ENCODE assay signal across 8 cellular contexts in the genomic region with DNA sequence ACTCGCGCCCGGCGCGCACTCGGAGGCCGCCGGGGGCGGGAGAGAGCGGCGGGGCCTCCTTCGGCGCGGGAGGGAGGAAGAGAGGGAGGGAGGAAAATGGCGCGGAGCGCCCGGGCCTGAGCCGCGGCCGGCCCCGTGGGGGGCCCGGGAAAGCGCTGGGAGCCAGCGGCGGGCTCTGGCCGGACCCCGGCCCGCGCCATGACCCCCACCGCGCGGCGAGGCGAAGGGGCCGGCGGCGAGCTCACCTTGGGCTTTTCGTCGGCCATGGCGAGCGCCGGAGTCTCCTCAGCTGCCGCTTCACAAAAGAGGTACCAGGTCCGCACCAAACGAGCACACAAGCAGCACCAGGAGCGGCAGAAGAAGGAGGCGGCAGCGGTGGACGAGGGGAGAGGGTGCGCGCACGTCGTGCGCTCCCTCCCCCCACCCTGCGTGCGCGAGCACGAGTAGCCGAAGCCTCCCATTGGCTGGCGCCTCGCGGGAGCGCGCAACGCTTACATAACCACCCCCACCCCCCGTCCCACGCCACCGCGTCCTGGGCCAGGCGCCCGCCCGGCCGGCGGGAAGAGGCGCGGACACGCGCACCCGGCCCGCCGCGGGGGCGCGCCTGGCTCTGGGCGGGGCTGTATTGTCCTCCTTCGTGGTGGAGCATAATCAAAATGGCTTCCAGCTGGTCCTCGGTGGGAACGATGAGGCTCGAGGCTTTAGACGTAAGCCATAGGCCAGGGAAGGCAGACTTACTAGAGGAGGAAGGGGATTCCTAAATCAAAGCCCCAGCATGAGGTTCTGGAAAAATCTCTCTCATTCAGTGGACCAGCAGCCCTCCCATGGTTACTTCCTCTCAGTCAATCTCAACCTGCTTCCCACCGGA. TPM values are rescaled to one million over a fixed set of nuclear protein-coding genes. Genes with fewer than 3 reads are reported as not detected.
DNase-seq lines count a peak whose midpoint lies in the region; ATAC-seq, FAIRE-seq and TF ChIP-seq lines count a peak whose summit lies in the region.

A gene (minus strand): TSS at position 391 of the 868 bp plus-strand sequence. CDS start 125 bp downstream, at position 266.

- 1 to 4% (median 2%) methylated on average over 20 to 87 of the region's 92 CpGs for WGBS in adrenal gland, 4 donors
- WGBS in heart right ventricle, 2 donors, result 1 to 2% methylated on average over 64 to 89 of the region's 92 CpGs
- 2 to 4% methylated on average over 21 to 33 of the region's 92 CpGs for WGBS in upper lobe of left lung, 2 donors

- DNase-seq in GM12891 (ENCODE audit: insufficient read length, low spot score) (peak; percentile 96), NCI-H1436 treated with DMSO at 0.1 percent for 48 hours (lab: John Stamatoyannopoulos, UW) (peak; percentile 80), T-helper 1 cell (peak; percentile 91 to 97 (median 92)), adrenal gland (peak; percentile 94 to 97 (median 95)), heart right ventricle (peak; percentile 95 to 97), posterior vena cava (ENCODE audit: low spot score) (peak; percentile 98), upper lobe of left lung (peak; percentile 94 to 100)

- no peak for TF ChIP-seq EP300 in upper lobe of left lung (IDR thresholded peaks at IDR 0.05)

- H3K27ac ChIP-seq in adrenal gland, result peak within 1 kb of the TSS; percentile 91 to 100 (median 99)
- H3K27ac ChIP-seq in heart right ventricle, result peak within 1 kb of the TSS; percentile 96 to 100 (median 99)
- H3K27ac ChIP-seq in upper lobe of left lung, result peak within 1 kb of the TSS; percentile 98 to 100 (median 99)

- ATAC-seq in HG02840 (IDR thresholded peaks at IDR 0.05; ENCODE audit: low FRiP score, unreplicated experiment), result peak; percentile 70
- peak; percentile 95 to 97 (median 96) for ATAC-seq in heart right ventricle
- ATAC-seq in upper lobe of left lung (ENCODE audit: low FRiP score in 2 of 2), result peak; percentile 97

- peaks cover 0 to 27% of the 10 kb centered on the region in 2 donors for H3K4me1 ChIP-seq in adrenal gland (replicated peaks in 1 of 2)
- peaks cover 0 to 38% (median 33%) of the 10 kb centered on the region in 9 donors for H3K4me1 ChIP-seq in heart right ventricle
- H3K4me1 ChIP-seq in upper lobe of left lung, result peaks cover 19 to 32% (median 27%) of the 10 kb centered on the region in 4 donors

- H3K36me3 ChIP-seq in adrenal gland (replicated peaks in 1 of 2), result peaks cover 0 to 18% of the 10 kb centered on the region in 2 donors
- peaks cover 0 to 30% (median 13%) of the 10 kb centered on the region in 9 donors for H3K36me3 ChIP-seq in heart right ventricle
- peaks cover 0 to 16% (median 13%) of the 10 kb centered on the region in 4 donors for H3K36me3 ChIP-seq in upper lobe of left lung

- intact Hi-C loops in adrenal gland (cut with DNase I), result loop anchor here in 1 of 2 donors (10.0 kb wide), 1 partner anchor 128 kb away; no protein-coding TSS in a partner anchor
- intact Hi-C loops in heart right ventricle (cut with DNase I), result loop anchor here in 3 of 10 donors (2.0 to 10.0 kb wide), 3 partner anchors 28 to 71 kb away; a partner anchor contains a TSS
- intact Hi-C loops in posterior vena cava (cut with DNase I), result loop anchor here in 1 of 2 donors (10.0 kb wide), 1 partner anchor 78 kb away; a partner anchor contains a TSS

- peak in 4 of 6 experiments; percentile 23 to 54 (median 49) for TF ChIP-seq CTCF in adrenal gland (IDR thresholded peaks at IDR 0.05)
- peak in 7 of 9 donors; percentile 33 to 58 (median 40) for TF ChIP-seq CTCF in heart right ventricle (IDR thresholded peaks at IDR 0.05)
- TF ChIP-seq CTCF in upper lobe of left lung (IDR thresholded peaks at IDR 0.05), result peak; percentile 25 to 70 (median 55)

- H3K9me3 ChIP-seq in adrenal gland (replicated peaks in 1 of 3), result no peaks in the 10 kb centered on the region
- H3K9me3 ChIP-seq in heart right ventricle, result no peaks in the 10 kb centered on the region
- no peaks in the 10 kb centered on the region for H3K9me3 ChIP-seq in upper lobe of left lung

- H3K27me3 ChIP-seq in adrenal gland, result no peaks in the 10 kb centered on the region
- H3K27me3 ChIP-seq in heart right ventricle, result no peaks in the 10 kb centered on the region
- no peaks in the 10 kb centered on the region for H3K27me3 ChIP-seq in upper lobe of left lung

- FAIRE-seq in GM12891 (lab: Jason Lieb, UNC), result peak; percentile 98

- H3K4me3 ChIP-seq in adrenal gland, result peak within 1 kb of the TSS; percentile 95 to 100 (median 96)
- peak within 1 kb of the TSS; percentile 63 to 99 (median 95) for H3K4me3 ChIP-seq in heart right ventricle
- peak within 1 kb of the TSS; percentile 94 to 97 (median 96) for H3K4me3 ChIP-seq in upper lobe of left lung

- TF ChIP-seq POLR2A in GM12891 (IDR thresholded peaks at IDR 0.05; ENCODE audit: low read depth, low read length) (peak; percentile 76), adrenal gland (IDR thresholded peaks at IDR 0.05) (peak; percentile 77 to 87), upper lobe of left lung (IDR thresholded peaks at IDR 0.05) (peak; percentile 21 to 92 (median 84))

TF ChIP-seq in GM12891, 5 proteins besides CTCF, POLR2A, EP300 and RAD21:
- TF ChIP-seq POLR2AphosphoS5 (IDR thresholded peaks at IDR 0.05; ENCODE audit: low read depth, low read length) (peak; percentile 69), TAF1 (IDR thresholded peaks at IDR 0.05; ENCODE audit: low read depth, low read length) (peak; percentile 77), SPI1 (IDR thresholded peaks at IDR 0.05; ENCODE audit: low read depth, low read length) (0 out of 2 replicates have a peak, but pooled peaks have one; percentile 18), PAX5 (IDR thresholded peaks at IDR 0.05; ENCODE audit: insufficient read depth, low read length, severe bottlenecking) (no peak)

RNA-seq across cellular contexts. Expression of the gene that starts here (rescaled TPM):
- polyA plus RNA-seq in GM12891 (2012; ENCODE audit: low read depth, missing spikeins), result 260 TPM
- total RNA-seq in adrenal gland, result 100 to 1,000 TPM in 5 of 8 donors, 10 to 100 TPM in 3; 65.2 to 371 (median 245) TPM
- polyA plus RNA-seq in adrenal gland, result 100 to 1,000 TPM in 1 of 3 donors, 10 to 100 TPM in 2; 54.9 to 331 (median 65.6) TPM
- total RNA-seq in heart right ventricle, result 100 to 1,000 TPM; 187 to 258 (median 218) TPM
- 10 to 100 TPM; 47.9 to 57.1 TPM for polyA plus RNA-seq in heart right ventricle
- 100 to 1,000 TPM; 221 to 238 TPM for total RNA-seq in posterior vena cava
- total RNA-seq in upper lobe of left lung, result 100 to 1,000 TPM in 2 of 6 donors, 10 to 100 TPM in 4; 19.9 to 343 (median 64.9) TPM

Comparison
In these comparisons a context has a peak if more than half of its experiments do, and no peak if none do; other contexts are left out.
1. Peak in every context shown above with its lines: DNase-seq, ATAC-seq, H3K4me3 ChIP-seq and H3K27ac ChIP-seq.